Comparison of ENCODE assay signal across 28 cellular contexts in genomic region chr21:42964086-42964485, GRCh38. TPM values are rescaled to one million over a fixed set of nuclear protein-coding genes. Genes with fewer than 3 reads are reported as not detected.
DNase-seq lines count a peak whose midpoint lies in the region; ATAC-seq, FAIRE-seq and TF ChIP-seq lines count a peak whose summit lies in the region.
"Had no signal": no experiment of that assay in that cellular context is flagged by ENCODE, and none has a peak within 500 bp of the region (broad histone marks: within the 10 kb centered on the region; RNA-seq: fewer than 3 reads in every experiment).

No MANE protein-coding gene starts in this region.

- H3K4me1 ChIP-seq in H9 (ENCODE audit: insufficient read depth, low read length): no peaks in the 10 kb centered on the region; the same call in 1 of the 2 replicates
- peaks cover under 1 to 6% (median under 1%) of the 10 kb centered on the region in 4 experiments; a peak in 5 of 7 replicates for H3K4me1 ChIP-seq in H1 (replicated peaks in 1 of 4; ENCODE audit: control insufficient read depth in 3 of 4, insufficient read depth in 4 of 4, low read length in 3 of 4)
- no peaks in the 10 kb centered on the region for H3K4me1 ChIP-seq in neural progenitor cell

- no peak overlapping the region for H2BK120ac ChIP-seq in H9 (ENCODE audit: low read depth, low read length, poor library complexity, severe bottlenecking)
- H2BK120ac ChIP-seq in H1 (replicated peaks; ENCODE audit: low read depth, low read length): no peak overlapping the region

- no peaks in the 10 kb centered on the region for H3K27me3 ChIP-seq in H9 (ENCODE audit: insufficient read depth, low read length)
- no peaks in the 10 kb centered on the region for H3K27me3 ChIP-seq in H1 (replicated peaks in 1 of 4; ENCODE audit: control insufficient read depth in 3 of 4, extremely low read depth in 1 of 4, insufficient read depth in 3 of 4, low read length in 3 of 4)
- no peaks in the 10 kb centered on the region for H3K27me3 ChIP-seq in neural progenitor cell

- H3K4me1 Mint-ChIP-seq in H9: peaks cover 25 to 26% of the 10 kb centered on the region in 2 experiments
- H3K4me1 Mint-ChIP-seq in neural progenitor cell: no peaks in the 10 kb centered on the region
- H3K4me1 Mint-ChIP-seq in nephron progenitor cell: peaks cover under 1% of the 10 kb centered on the region

- H4K20me1 ChIP-seq in H9 (ENCODE audit: control insufficient read depth, insufficient read depth, insufficient read length) (no peaks in the 10 kb centered on the region), H1 (replicated peaks in 1 of 2; ENCODE audit: control insufficient read depth in 1 of 2, insufficient read depth in 2 of 2, low read length in 2 of 2) (no peaks in the 10 kb centered on the region), neural progenitor cell (ENCODE audit: low read depth) (no peaks in the 10 kb centered on the region)

- no peaks in the 10 kb centered on the region for H3K9me3 ChIP-seq in H9 (ENCODE audit: control insufficient read depth, low read depth, low read length)
- H3K9me3 ChIP-seq in H1 (ENCODE audit: insufficient read depth in 2 of 2, low read depth in 1 of 2, low read length in 1 of 2): no peaks in the 10 kb centered on the region
- H3K9me3 ChIP-seq in neural progenitor cell (ENCODE audit: low read depth): no peaks in the 10 kb centered on the region

- TF ChIP-seq CTCF in H9 (conservative IDR thresholded peaks at IDR 0.05): no peak
- no peak for TF ChIP-seq CTCF in H1 (IDR thresholded peaks at IDR 0.05; ENCODE audit: control extremely low read depth in 1 of 3, insufficient read depth in 1 of 3, low read depth in 1 of 3, low read length in 3 of 3)
- no peak for TF ChIP-seq CTCF in neural progenitor cell (IDR thresholded peaks at IDR 0.05)
- no peak for TF ChIP-seq CTCF in nephron progenitor cell (IDR thresholded peaks at IDR 0.05)

- H3K23me2 ChIP-seq in H9 (ENCODE audit: insufficient read length, low read depth, low read length, poor library complexity, severe bottlenecking) (no peaks in the 10 kb centered on the region), H1 (ENCODE audit: low read depth, low read length) (no peaks in the 10 kb centered on the region)

- H2BK20ac ChIP-seq in H9 (ENCODE audit: low read depth, low read length, poor library complexity, severe bottlenecking) (no peak overlapping the region), H1 (ENCODE audit: low read length) (peak overlapping the region; percentile 80; the same call in 1 of the 2 replicates)

- no peak overlapping the region for H2BK15ac ChIP-seq in H9 (ENCODE audit: low read depth, low read length)
- H2BK15ac ChIP-seq in H1 (ENCODE audit: low read length): peak overlapping the region; percentile 83; the same call in 1 of the 2 replicates

- H3K36me3 ChIP-seq in H1 (ENCODE audit: control insufficient read depth in 2 of 4, insufficient read depth in 4 of 4, low read length in 3 of 4) (no peaks in the 10 kb centered on the region), neural progenitor cell (no peaks in the 10 kb centered on the region)

- H3K27ac Mint-ChIP-seq in H9: peak overlapping the region in 1 of 3 experiments; percentile 43; a peak in 3 of 7 replicates
- no peak overlapping the region for H3K27ac Mint-ChIP-seq in neural progenitor cell
- no peak overlapping the region for H3K27ac Mint-ChIP-seq in nephron progenitor cell
- H3K27ac Mint-ChIP-seq: CD4-positive, alpha-beta memory T cell; T-helper 1 cell treated with Interleukin-12 subunit alpha and Interleukin-12 subunit beta and Interleukin-4 antibody, amounts not matched to agents 30 μg/mL and 1 μg/mL, for 36 hours had no signal

- H3K14ac ChIP-seq in H9 (ENCODE audit: insufficient read depth, low read length) (no peak overlapping the region), H1 (ENCODE audit: insufficient read length) (no peak overlapping the region)

- no peak for TF ChIP-seq EP300 in H1 (IDR thresholded peaks at IDR 0.05; ENCODE audit: borderline replicate concordance in 1 of 2, low read depth in 2 of 2, low read length in 2 of 2)

- POLR2A ChIA-PET in H1 (lab: Charles Lee; ENCODE audit: partially characterized antibody): interaction anchor here (0.8 to 1.3 kb wide), 5 partner anchors 9 to 26 kb away, joined by 3 to 4 read pairs (median 3); partner anchors contain the start of gene PKNOX1

- H3K9me3 Mint-ChIP-seq in H9 (peaks cover 0 to 2% of the 10 kb centered on the region in 2 experiments; a peak in 1 of 5 replicates), neural progenitor cell (no peaks in the 10 kb centered on the region), nephron progenitor cell (no peaks in the 10 kb centered on the region)
- H3K9me3 Mint-ChIP-seq: CD4-positive, alpha-beta memory T cell; T-helper 1 cell treated with Interleukin-12 subunit alpha and Interleukin-12 subunit beta and Interleukin-4 antibody, amounts not matched to agents 30 μg/mL and 1 μg/mL, for 36 hours had no signal

- H3K4me2 ChIP-seq in H9 (ENCODE audit: insufficient read depth, insufficient read length, low read length): no peak overlapping the region
- H3K4me2 ChIP-seq in H1 (ENCODE audit: insufficient read depth in 1 of 2, low read depth in 2 of 2, low read length in 2 of 2): no peak overlapping the region
- H3K4me2 ChIP-seq in neural progenitor cell: no peak overlapping the region

- H3K36me3 Mint-ChIP-seq in H9 (ENCODE audit: insufficient read depth in 1 of 3, low read depth in 3 of 3): peaks cover 0 to 1% (median under 1%) of the 10 kb centered on the region in 3 experiments; a peak in 2 of 7 replicates
- no peaks in the 10 kb centered on the region for H3K36me3 Mint-ChIP-seq in neural progenitor cell
- no peaks in the 10 kb centered on the region for H3K36me3 Mint-ChIP-seq in nephron progenitor cell (ENCODE audit: low read depth)
- H3K36me3 Mint-ChIP-seq: CD4-positive, alpha-beta memory T cell had no signal

- DNase-seq in H9: no peak
- no peak for DNase-seq in H1 (ENCODE audit: low read depth in 1 of 2, low spot score in 2 of 2)
- no peak for DNase-seq in neural progenitor cell (ENCODE audit: low spot score)
- DNase-seq in nephron progenitor cell: no peak
- no peak for DNase-seq in NOMO-1 treated with dmso at 0.1 percent for 144 hours (lab: John Stamatoyannopoulos, UW; ENCODE audit: unreplicated experiment)
- DNase-seq: C1 segment of cervical spinal cord; CD4-positive, alpha-beta memory T cell; DMS 273 treated with DMSO at 0.1 percent for 48 hours; DMS79; EL; GF-D8; GM23248; Karpas-422; NCI-H1092 treated with DMSO at 0.1 percent for 48 hours; NCI-H1436; NCI-H187; NCI-H524; NCI-H82; SHP77 treated with DMSO at 0.1 percent for 48 hours had no signal

- no peak overlapping the region for H2BK5ac ChIP-seq in H9 (ENCODE audit: insufficient read length, low read length)
- peak overlapping the region; percentile 79; the same call in 1 of the 2 replicates for H2BK5ac ChIP-seq in H1 (ENCODE audit: low read depth, low read length)

- H3K18ac ChIP-seq in H9 (ENCODE audit: insufficient read length, low read depth, low read length) (no peak overlapping the region), H1 (ENCODE audit: extremely low read depth, low read length) (peak overlapping the region; percentile 81)

- H2BK12ac ChIP-seq in H9 (ENCODE audit: insufficient read length, low read depth, low read length) (peak overlapping the region; percentile 13), H1 (ENCODE audit: low read depth, low read length) (peak overlapping the region; percentile 99)

- no peaks in the 10 kb centered on the region for H3K27me3 Mint-ChIP-seq in H9 (ENCODE audit: low read depth)
- peaks cover 10% of the 10 kb centered on the region for H3K27me3 Mint-ChIP-seq in neural progenitor cell (ENCODE audit: insufficient read depth, low read depth)
- peaks cover 3% of the 10 kb centered on the region for H3K27me3 Mint-ChIP-seq in nephron progenitor cell (ENCODE audit: low read depth, poor library complexity)

- TF ChIP-seq POLR2A in H1 (IDR thresholded peaks at IDR 0.05; ENCODE audit: control extremely low read depth in 1 of 2, low read depth in 2 of 2, low read length in 2 of 2): no peak

- H2AFZ ChIP-seq in H9 (ENCODE audit: low read length): no peak overlapping the region
- H2AFZ ChIP-seq in H1 (ENCODE audit: low read length): no peak overlapping the region
- H2AFZ ChIP-seq in neural progenitor cell (replicated peaks): peak overlapping the region; percentile 57
- H2AFZ ChIP-seq: GM23248 had no signal

- no peak overlapping the region for H4K5ac ChIP-seq in H9 (ENCODE audit: insufficient read length, low read depth, low read length)
- no peak overlapping the region for H4K5ac ChIP-seq in H1 (ENCODE audit: insufficient read length, low read depth, low read length)

- H3K4ac ChIP-seq in H9 (ENCODE audit: low read depth, low read length): no peak overlapping the region
- H3K4ac ChIP-seq in H1 (replicated peaks; ENCODE audit: insufficient read length, low read depth, low read length): peak overlapping the region; percentile 46

- H3K23ac ChIP-seq in H9 (ENCODE audit: insufficient read length, low read depth, low read length) (no peak overlapping the region), H1 (ENCODE audit: insufficient read length) (no peak overlapping the region)

- H3K56ac ChIP-seq in H9 (ENCODE audit: insufficient read length, low read depth, low read length) (no peak overlapping the region), H1 (replicated peaks; ENCODE audit: insufficient read length, low read depth, low read length) (no peak overlapping the region)

- H3K79me2 ChIP-seq in H9 (ENCODE audit: insufficient read depth, low read length) (no peaks in the 10 kb centered on the region), H1 (ENCODE audit: control insufficient read depth in 1 of 2, insufficient read depth in 2 of 2, low read length in 2 of 2) (no peaks in the 10 kb centered on the region), neural progenitor cell (ENCODE audit: low read depth) (no peaks in the 10 kb centered on the region)

- H3K79me1 ChIP-seq in H9 (ENCODE audit: insufficient read depth, low read depth, low read length, poor library complexity, severe bottlenecking) (no peaks in the 10 kb centered on the region), H1 (ENCODE audit: low read depth, low read length) (no peaks in the 10 kb centered on the region)

- CTCF ChIA-PET in H1 (lab: Charles Lee; ENCODE audit: partially characterized antibody): interaction anchor here (0.6 to 1.1 kb wide), 2 partner anchors 29 to 74 kb away, joined by 3 read pairs; no protein-coding TSS in a partner anchor

- H3K4me3 Mint-ChIP-seq in H9: no peak overlapping the region
- no peak overlapping the region for H3K4me3 Mint-ChIP-seq in neural progenitor cell
- H3K4me3 Mint-ChIP-seq in nephron progenitor cell: no peak overlapping the region
- H3K4me3 Mint-ChIP-seq: CD4-positive, alpha-beta memory T cell; T-helper 1 cell treated with Interleukin-12 subunit alpha and Interleukin-12 subunit beta and Interleukin-4 antibody, amounts not matched to agents 30 μg/mL and 1 μg/mL, for 36 hours had no signal

- H4K91ac ChIP-seq in H9 (ENCODE audit: insufficient read length, low read depth, low read length) (no peak overlapping the region), H1 (replicated peaks; ENCODE audit: insufficient read length, low read length) (peak overlapping the region; percentile 48)

- H2AK5ac ChIP-seq in H9 (ENCODE audit: insufficient read length, low read length) (no peak overlapping the region), H1 (ENCODE audit: low read depth, low read length) (peak overlapping the region; percentile 65)

- H3K9ac ChIP-seq in H9 (ENCODE audit: extremely low read depth, insufficient read length, low read length) (no peak overlapping the region), H1 (replicated peaks in 1 of 4; ENCODE audit: extremely low read depth in 1 of 4, low read depth in 3 of 4, low read length in 3 of 4) (no peak overlapping the region), neural progenitor cell (no peak overlapping the region)
- H3K9ac ChIP-seq: GM23248 had no signal

- H3K27ac ChIP-seq in H9 (ENCODE audit: insufficient read length, low read depth, low read length): no peak overlapping the region
- no peak overlapping the region for H3K27ac ChIP-seq in H1 (ENCODE audit: low read depth, low read length)
- no peak overlapping the region for H3K27ac ChIP-seq in neural progenitor cell
- H3K27ac ChIP-seq: GM23248, SK-N-MC had no signal

- H3K4me3 ChIP-seq in H1 (ENCODE audit: extremely low read depth in 1 of 4, insufficient read depth in 2 of 4, low read depth in 3 of 4, low read length in 4 of 4): no peak overlapping the region
- no peak overlapping the region for H3K4me3 ChIP-seq in neural progenitor cell
- H3K4me3 ChIP-seq: GM23248, SK-N-MC had no signal

- TF ChIP-seq RAD21 in H1 (IDR thresholded peaks at IDR 0.05 in 1 of 2, conservative IDR thresholded peaks at IDR 0.05 in 1 of 2; ENCODE audit: low read depth in 2 of 2, low read length in 2 of 2): no peak

- H3F3A ChIP-seq in neural progenitor cell (ENCODE audit: low read depth): peaks cover 4% of the 10 kb centered on the region

- no CpG with 5 or more reads among the region's 9 CpGs for WGBS in H9 (ENCODE audit: extremely low coverage, insufficient read length, low lambda C conversion rate)
- 95% methylated on average over 8 of the region's 9 CpGs; no CpG with 5 or more reads in 1 of the 2 experiments for WGBS in H1 (ENCODE audit: extremely low coverage in 1 of 2, insufficient coverage in 1 of 2, insufficient read length in 1 of 2, insufficient replicate concordance in 2 of 2, low coverage in 1 of 2, low lambda C conversion rate in 2 of 2, missing lambda C conversion rate in 1 of 2), 2 experiments

- H4K8ac ChIP-seq in H9 (replicated peaks; ENCODE audit: insufficient read length, low read depth, low read length) (no peak overlapping the region), H1 (ENCODE audit: extremely low read depth, insufficient read depth, low read length) (no peak overlapping the region)

- H3T11ph ChIP-seq in H9 (ENCODE audit: low read length): no peak overlapping the region

- FAIRE-seq in H1 (lab: Jason Lieb, UNC): no peak
- FAIRE-seq: GM12891, GM19239 had no signal

- ATAC-seq in GM19397 (IDR thresholded peaks at IDR 0.05; ENCODE audit: unreplicated experiment): no peak
- ATAC-seq in GM19324 (IDR thresholded peaks at IDR 0.05; ENCODE audit: low FRiP score, unreplicated experiment): no peak
- ATAC-seq: HCT116, Panc1 had no signal

RNA-seq across cellular contexts. Expression of gene PKNOX1, which starts 10.3 kb away (rescaled TPM):
- total RNA-seq in H9 (2021) (38.1 and 43.4 TPM in 2 replicates), neural progenitor cell (ENCODE audit: low replicate concordance) (10.3 and 11.0 TPM in 2 replicates)
- 31.3 and 31.9 TPM in 2 replicates for total RNA-seq in H1 (2021; fragmentation: NEBNext Ultra II Directional; extraction: Animal tissue kit (Norgen Biotek cat#: 25700))
- 20.4 and 30.7 TPM in 2 replicates for polyA plus RNA-seq in H1 (2011; rRNA removed)
- 36.3 TPM for polyA plus RNA-seq in H1 (2011; cell fraction: cytosol; rRNA removed)
- polyA plus RNA-seq in H1 (2011; cell fraction: nucleus; rRNA removed): 27.8 TPM
- 15.7 to 22.7 TPM (median 18.7 TPM) in 4 replicates for polyA plus RNA-seq in H1 (2012, experiment 1 of 2)
- 5.0 TPM for polyA plus RNA-seq in H1 (2012, experiment 2 of 2)
- 10.9 TPM for polyA plus RNA-seq in H1 (2013, experiment 1 of 2)
- 9.7 TPM for polyA plus RNA-seq in H1 (2013, experiment 2 of 2)
- 56.6 and 90.5 TPM in 2 replicates for polyA minus RNA-seq in H1 (2011; rRNA and poly(A)+ RNA removed)
- 19.1 TPM for polyA minus RNA-seq in H1 (2011; cell fraction: cytosol; rRNA and poly(A)+ RNA removed)
- 56.2 TPM for polyA minus RNA-seq in H1 (2011; cell fraction: nucleus; rRNA and poly(A)+ RNA removed)

RNA-seq across cellular contexts. Expression of gene ERVH48-1, which starts 38.7 kb away (rescaled TPM):
- 234 and 238 TPM in 2 replicates for total RNA-seq in H9 (2021)
- total RNA-seq in H1 (2021; fragmentation: NEBNext Ultra II Directional; extraction: Animal tissue kit (Norgen Biotek cat#: 25700)): 14.9 and 17.7 TPM in 2 replicates
- 4.0 and 4.2 TPM in 2 replicates for polyA plus RNA-seq in H1 (2011; rRNA removed)
- polyA plus RNA-seq in H1 (2011; cell fraction: cytosol; rRNA removed): 5.6 TPM
- 4.1 TPM for polyA plus RNA-seq in H1 (2011; cell fraction: nucleus; rRNA removed)
- 5.0 to 5.6 TPM (median 5.4 TPM) in 4 replicates for polyA plus RNA-seq in H1 (2012, experiment 1 of 2)
- polyA plus RNA-seq in H1 (2012, experiment 2 of 2): 2.3 TPM
- polyA plus RNA-seq in H1 (2013, experiment 1 of 2): 95.5 TPM
- 113 TPM for polyA plus RNA-seq in H1 (2013, experiment 2 of 2)
- 2.5 and 3.7 TPM in 2 replicates for polyA minus RNA-seq in H1 (2011; rRNA and poly(A)+ RNA removed)
- polyA minus RNA-seq in H1 (2011; cell fraction: cytosol; rRNA and poly(A)+ RNA removed): 2.5 TPM
- 1.2 TPM for polyA minus RNA-seq in H1 (2011; cell fraction: nucleus; rRNA and poly(A)+ RNA removed)
- 0.19 TPM in 1 of 2 replicates, not detected in the other for total RNA-seq in neural progenitor cell (ENCODE audit: low replicate concordance)
- total RNA-seq: CD4-positive, alpha-beta memory T cell; GM23248; HT-29 had no signal
- polyA plus RNA-seq: CD4-positive, alpha-beta memory T cell; GM23248 had no signal

Comparison
In these comparisons a context has a peak if more than half of its experiments do, and no peak if none do; other contexts are left out.
1. RNA of gene ERVH48-1, which starts 38.7 kb away (total RNA-seq): 234 to 238 TPM in H9 and 14.9 to 17.7 TPM in H1; 0.19 TPM in neural progenitor cell; every median in the first group is over 10 times any median in the second.